In the genomic region with DNA sequence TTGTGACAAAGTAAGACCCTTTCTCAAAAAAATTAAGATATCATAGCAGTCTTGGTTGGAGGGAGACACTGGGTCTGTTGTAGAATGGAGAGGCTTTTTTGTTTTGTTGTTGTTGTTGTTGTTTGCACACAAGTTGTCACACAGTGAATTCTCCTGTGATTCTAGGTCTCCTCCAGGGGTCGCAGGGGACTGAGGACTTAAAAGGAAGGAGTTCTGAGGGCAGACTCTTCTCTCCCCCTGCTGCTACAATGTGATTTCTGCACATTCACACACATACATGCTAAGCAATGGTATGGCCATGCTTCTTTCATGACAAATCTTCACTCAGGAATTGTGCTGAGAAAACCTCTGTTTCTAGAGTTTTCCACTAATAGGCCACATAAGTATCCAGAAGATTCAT, we compare ENCODE assay signal across 1 cellular context.
TF ChIP-seq lines count a peak whose summit lies in the region.

No MANE protein-coding gene starts in this region.

TF ChIP-seq in GM23338, 12 proteins besides CTCF, POLR2A, EP300 and RAD21 (continued from another document):
- TF ChIP-seq POLR2AphosphoS5 (IDR thresholded peaks at IDR 0.05; ENCODE audit: low read depth) (no peak), NANOG (IDR thresholded peaks at IDR 0.05; ENCODE audit: borderline replicate concordance) (no peak)
TF ChIP-seq in GM23338: peak in this region for 0.
